ENCODE assay signal across 17 cellular contexts in the genomic region with DNA sequence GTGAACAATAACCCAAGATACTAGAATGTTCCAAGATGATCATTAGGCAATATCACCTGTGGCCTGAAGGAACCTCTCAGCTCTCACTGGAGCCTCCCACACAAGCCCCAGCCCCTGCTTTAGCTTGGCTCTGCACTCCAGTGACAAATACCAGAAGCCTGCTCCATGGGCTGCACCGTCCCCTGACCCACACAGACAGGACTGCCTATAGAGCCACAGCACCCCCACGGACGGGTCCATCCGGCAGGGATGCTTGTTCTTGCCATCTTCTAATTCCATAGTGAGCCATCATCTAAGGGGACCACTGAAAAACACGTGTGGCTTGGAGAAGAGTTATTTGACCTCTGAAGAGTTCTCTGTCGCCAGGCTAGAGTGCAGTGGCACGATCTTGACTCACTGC.
A peak's percentile ranks its signal among the peaks of the same experiment; 100 is the strongest.
DNase-seq lines count a peak whose midpoint lies in the region; ATAC-seq and TF ChIP-seq lines count a peak whose summit lies in the region.
"Had no signal": no experiment of that assay in that cellular context is flagged by ENCODE, and none has a peak within 500 bp of the region (broad histone marks: within the 10 kb centered on the region; RNA-seq: fewer than 3 reads in every experiment).

No MANE protein-coding gene starts in this region.

- H2AK5ac ChIP-seq in neuronal stem cell (ENCODE audit: low read depth, low read length), result no peak overlapping the region

- no peak overlapping the region for H3K9ac ChIP-seq in neuronal stem cell (ENCODE audit: low read depth, low read length, poor library complexity)
- H3K9ac ChIP-seq in endodermal cell (ENCODE audit: extremely low read depth, low read length, poor library complexity, severe bottlenecking), result no peak overlapping the region
- H3K9ac ChIP-seq: BLaER1 treated with 17β-estradiol and CSF1 and Interleukin-3, amounts not matched to agents 10 nM and 100 nM had no signal

- peaks cover 18% of the 10 kb centered on the region for H3K4me1 Mint-ChIP-seq in brain
- H3K4me1 Mint-ChIP-seq in nephron, result peaks cover 8% of the 10 kb centered on the region
- H3K4me1 Mint-ChIP-seq in endodermal cell, result peaks cover 9% of the 10 kb centered on the region
- H3K4me1 Mint-ChIP-seq: B cell had no signal

- H3K27ac Mint-ChIP-seq in brain (peak overlapping the region in 3 of 5 experiments; percentile 25 to 78 (median 73)), nephron (peak overlapping the region in 2 of 3 experiments; percentile 39 to 40), endodermal cell (no peak overlapping the region)
- H3K27ac Mint-ChIP-seq: B cell; CD4-positive, alpha-beta T cell; CD8-positive, alpha-beta T cell had no signal

- peak overlapping the region; percentile 63 for H3K14ac ChIP-seq in neuronal stem cell (ENCODE audit: low read length)

- H3K9me3 ChIP-seq in neuronal stem cell (replicated peaks in 1 of 2; ENCODE audit: control insufficient read depth in 2 of 2, insufficient read depth in 1 of 2, low read depth in 1 of 2, low read length in 2 of 2), result no peaks in the 10 kb centered on the region
- H3K9me3 ChIP-seq in endodermal cell (ENCODE audit: control insufficient read depth, low read length), result no peaks in the 10 kb centered on the region
- H3K9me3 ChIP-seq: A549; BLaER1 treated with 17β-estradiol and CSF1 and Interleukin-3, amounts not matched to agents 10 nM and 100 nM; Caco-2 had no signal

- H3K36me3 Mint-ChIP-seq in brain (peaks cover 65% of the 10 kb centered on the region), nephron (ENCODE audit: low read depth) (no peaks in the 10 kb centered on the region), endodermal cell (ENCODE audit: low read depth) (no peaks in the 10 kb centered on the region)
- H3K36me3 Mint-ChIP-seq: CD8-positive, alpha-beta T cell had no signal

- H2BK5ac ChIP-seq in neuronal stem cell (ENCODE audit: low read length), result no peak overlapping the region

- no peak overlapping the region for H3K4me2 ChIP-seq in neuronal stem cell (ENCODE audit: insufficient read depth, low read length, poor library complexity, severe bottlenecking)
- H3K4me2 ChIP-seq: A549; BLaER1 treated with 17β-estradiol and CSF1 and Interleukin-3, amounts not matched to agents 10 nM and 100 nM had no signal

- peaks cover 0 to 2% (median 0%) of the 10 kb centered on the region in 5 experiments for H3K9me3 Mint-ChIP-seq in brain
- peaks cover 3% of the 10 kb centered on the region for H3K9me3 Mint-ChIP-seq in nephron
- H3K9me3 Mint-ChIP-seq in endodermal cell, result no peaks in the 10 kb centered on the region

- no peak overlapping the region for H2AFZ ChIP-seq in neuronal stem cell (ENCODE audit: low read length)

- WGBS in neuronal stem cell (ENCODE audit: extremely low coverage in 2 of 2, insufficient read length in 2 of 2, insufficient replicate concordance in 1 of 2), 2 donors, result no CpG with 5 or more reads among the region's 7 CpGs
- WGBS in endodermal cell (ENCODE audit: insufficient coverage in 1 of 2, insufficient read length in 1 of 2), 2 experiments, result 88 to 94% methylated on average over 6 to 7 of the region's 7 CpGs

- H3K18ac ChIP-seq in neuronal stem cell (ENCODE audit: low read length), result no peak overlapping the region

- no peak overlapping the region for H3K4ac ChIP-seq in neuronal stem cell (ENCODE audit: low read length)

- H3K36me3 ChIP-seq in neuronal stem cell (replicated peaks in 1 of 2; ENCODE audit: control insufficient read depth in 2 of 2, insufficient read depth in 2 of 2, low read length in 2 of 2) (peaks cover 2 to 73% of the 10 kb centered on the region in 2 donors), endodermal cell (ENCODE audit: control insufficient read depth, insufficient read depth, low read length) (no peaks in the 10 kb centered on the region)
- H3K36me3 ChIP-seq: BLaER1 treated with 17β-estradiol and CSF1 and Interleukin-3, amounts not matched to agents 10 nM and 100 nM had no signal

- no peak overlapping the region for H3K23ac ChIP-seq in neuronal stem cell (ENCODE audit: low read depth, low read length, poor library complexity)

- no peak overlapping the region for H2BK15ac ChIP-seq in neuronal stem cell (ENCODE audit: low read length)

- H3K79me1 ChIP-seq in neuronal stem cell (ENCODE audit: low read depth, low read length), result no peaks in the 10 kb centered on the region

- H3K27me3 ChIP-seq in neuronal stem cell (ENCODE audit: control insufficient read depth in 3 of 3, insufficient read depth in 3 of 3, low read depth in 1 of 3, low read length in 3 of 3) (no peaks in the 10 kb centered on the region), endodermal cell (ENCODE audit: control insufficient read depth, insufficient read depth, low read length, poor library complexity, severe bottlenecking) (no peaks in the 10 kb centered on the region)
- H3K27me3 ChIP-seq: BLaER1 treated with 17β-estradiol and CSF1 and Interleukin-3, amounts not matched to agents 10 nM and 100 nM had no signal

- H3K4me1 ChIP-seq in neuronal stem cell (ENCODE audit: control insufficient read depth in 2 of 2, insufficient read depth in 1 of 2, low read depth in 1 of 2, low read length in 2 of 2) (no peaks in the 10 kb centered on the region), endodermal cell (ENCODE audit: control insufficient read depth, insufficient read depth, low read length) (no peaks in the 10 kb centered on the region)
- H3K4me1 ChIP-seq: A549; BLaER1 treated with 17β-estradiol and CSF1 and Interleukin-3, amounts not matched to agents 10 nM and 100 nM; Caco-2 had no signal

- H3K4me3 Mint-ChIP-seq in brain, result no peak overlapping the region
- H3K4me3 Mint-ChIP-seq in nephron, result no peak overlapping the region
- no peak overlapping the region for H3K4me3 Mint-ChIP-seq in endodermal cell
- H3K4me3 Mint-ChIP-seq: B cell; CD4-positive, alpha-beta T cell; CD8-positive, alpha-beta T cell had no signal

- H3K27ac ChIP-seq in neuronal stem cell (replicated peaks; ENCODE audit: low read length) (no peak overlapping the region), endodermal cell (ENCODE audit: low read depth, low read length) (no peak overlapping the region)
- H3K27ac ChIP-seq: 22Rv1; A549; BLaER1 treated with 17β-estradiol and CSF1 and Interleukin-3, amounts not matched to agents 10 nM and 100 nM; C4-2B had no signal

- no peak overlapping the region for H2BK120ac ChIP-seq in neuronal stem cell (ENCODE audit: low read depth, low read length)

- H4K8ac ChIP-seq in neuronal stem cell (ENCODE audit: low read depth, low read length), result no peak overlapping the region

- DNase-seq in neuronal stem cell (ENCODE audit: low spot score) (no peak), endodermal cell (no peak)
- DNase-seq: AML-193; Caco-2; Calu3; CD4-positive, alpha-beta T cell; CD8-positive, alpha-beta T cell; DMS79 treated with DMSO at 0.1 percent for 48 hours; GF-D8 had no signal

- H4K91ac ChIP-seq in neuronal stem cell (ENCODE audit: low read depth, low read length, poor library complexity), result no peak overlapping the region

- no peak for ATAC-seq in HG03439 (IDR thresholded peaks at IDR 0.05; ENCODE audit: unreplicated experiment)
- ATAC-seq: A549; CD8-positive, alpha-beta T cell had no signal

- H3K4me3 ChIP-seq in neuronal stem cell (ENCODE audit: low read length in 2 of 2), result no peak overlapping the region
- H3K4me3 ChIP-seq in endodermal cell (ENCODE audit: low read length), result no peak overlapping the region
- H3K4me3 ChIP-seq: A549; BLaER1 treated with 17β-estradiol and CSF1 and Interleukin-3, amounts not matched to agents 10 nM and 100 nM had no signal

- H3K27me3 Mint-ChIP-seq in brain (no peaks in the 10 kb centered on the region), nephron (ENCODE audit: low read depth) (peaks cover 3% of the 10 kb centered on the region), endodermal cell (ENCODE audit: insufficient read depth) (no peaks in the 10 kb centered on the region)
- H3K27me3 Mint-ChIP-seq: B cell; CD4-positive, alpha-beta T cell had no signal

- TF ChIP-seq CTCF in brain (conservative IDR thresholded peaks at IDR 0.05) (no peak), nephron (IDR thresholded peaks at IDR 0.05; ENCODE audit: unreplicated experiment in 3 of 3) (no peak), endodermal cell (conservative IDR thresholded peaks at IDR 0.05) (no peak)

- H2BK12ac ChIP-seq in neuronal stem cell (ENCODE audit: low read length), result no peak overlapping the region
